Comparison of ENCODE assay signal across 10 cellular contexts in the genomic region with DNA sequence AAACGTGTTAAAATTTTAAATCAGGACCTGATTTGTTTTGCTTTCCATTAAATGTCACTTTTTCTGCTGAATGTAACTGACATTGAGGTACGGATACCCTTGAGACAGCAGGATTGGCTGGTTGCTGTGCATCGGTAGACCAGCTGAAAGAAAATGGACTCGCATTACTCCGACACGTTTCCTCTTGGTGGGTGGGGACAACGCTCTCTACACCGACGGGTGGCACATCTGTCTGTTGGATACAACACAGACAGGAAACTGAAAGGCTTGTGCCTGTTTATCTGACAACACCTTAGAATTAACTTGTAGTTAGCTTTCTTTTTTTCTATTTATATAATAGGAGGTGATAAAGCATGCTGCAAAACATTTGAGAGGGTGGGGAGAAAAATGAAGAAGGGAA. TPM values are rescaled to one million over a fixed set of nuclear protein-coding genes. Genes with fewer than 3 reads are reported as not detected.
DNase-seq lines count a peak whose midpoint lies in the region; ATAC-seq, FAIRE-seq and TF ChIP-seq lines count a peak whose summit lies in the region.
"Had no signal": no experiment of that assay in that cellular context is flagged by ENCODE, and none has a peak within 500 bp of the region (broad histone marks: within the 10 kb centered on the region; RNA-seq: fewer than 3 reads in every experiment).

No MANE protein-coding gene starts in this region.

- no peaks in the 10 kb centered on the region for H3K79me2 ChIP-seq in GM12878 (ENCODE audit: control insufficient read depth, insufficient read depth, low read length)

- in situ Hi-C loops in GM12878 (cut with MboI): no loop called here

- peak overlapping the region; percentile 15 to 87 (median 74) for H3K4me3 Mint-ChIP-seq in CD8-positive, alpha-beta memory T cell
- H3K4me3 Mint-ChIP-seq in activated CD4-positive, alpha-beta T cell treated with anti-CD3 and anti-CD28 coated beads, Interleukin-2, amount 10 ng/mL, durations not matched to agents 24 days and 14 days: peak overlapping the region; percentile 67

- intact Hi-C loops in activated CD4-positive, alpha-beta T cell treated with anti-CD3 and anti-CD28 coated beads, Interleukin-2, amount 10 ng/mL, durations not matched to agents 24 days and 14 days (cut with micrococcal nuclease): loop anchor here (1.0 kb wide), 3 partner anchors 19 to 263 kb away; a partner anchor contains a TSS
- intact Hi-C loops in GM12878 (cut with micrococcal nuclease; ENCODE audit: unreplicated experiment): no loop called here

- BruUV-seq in GM12878 (replicated peaks; lab: Mats Ljungman, UMichigan): no TSS peak

- H3K4me1 Mint-ChIP-seq in CD8-positive, alpha-beta memory T cell: peaks cover 32 to 50% (median 47%) of the 10 kb centered on the region in 3 donors
- peaks cover 40% of the 10 kb centered on the region for H3K4me1 Mint-ChIP-seq in activated CD4-positive, alpha-beta T cell treated with anti-CD3 and anti-CD28 coated beads, Interleukin-2, amount 10 ng/mL, durations not matched to agents 24 days and 14 days

- no peaks in the 10 kb centered on the region for H3K27me3 Mint-ChIP-seq in CD8-positive, alpha-beta memory T cell
- no peaks in the 10 kb centered on the region for H3K27me3 Mint-ChIP-seq in activated CD4-positive, alpha-beta T cell treated with anti-CD3 and anti-CD28 coated beads, Interleukin-2, amount 10 ng/mL, durations not matched to agents 24 days and 14 days

- no peaks in the 10 kb centered on the region for H3K36me3 ChIP-seq in CD8-positive, alpha-beta memory T cell (ENCODE audit: insufficient read depth, low read length)
- H3K36me3 ChIP-seq in GM12878 (ENCODE audit: control insufficient read depth in 2 of 2, insufficient read depth in 2 of 2, low read length in 1 of 2): peaks cover 0 to 7% of the 10 kb centered on the region in 2 experiments; a peak in 2 of 4 replicates

- WGBS in GM12878 (ENCODE audit: insufficient coverage, insufficient replicate concordance, low lambda C conversion rate, missing lambda C conversion rate): 31% methylated on average over 9 of the region's 9 CpGs

- H3K4me1 ChIP-seq in CD8-positive, alpha-beta memory T cell (ENCODE audit: insufficient read depth, low read length): peaks cover 39% of the 10 kb centered on the region
- no peaks in the 10 kb centered on the region for H3K4me1 ChIP-seq in GM12878 (ENCODE audit: control insufficient read depth, insufficient read depth, low read length)
- H3K4me1 ChIP-seq: body of pancreas, right lobe of liver had no signal

- no peaks in the 10 kb centered on the region for H3K9me3 Mint-ChIP-seq in CD8-positive, alpha-beta memory T cell
- no peaks in the 10 kb centered on the region for H3K9me3 Mint-ChIP-seq in activated CD4-positive, alpha-beta T cell treated with anti-CD3 and anti-CD28 coated beads, Interleukin-2, amount 10 ng/mL, durations not matched to agents 24 days and 14 days

- no peaks in the 10 kb centered on the region for H3K27me3 ChIP-seq in CD8-positive, alpha-beta memory T cell (ENCODE audit: insufficient read depth, low read length, poor library complexity, severe bottlenecking)
- no peaks in the 10 kb centered on the region for H3K27me3 ChIP-seq in GM12878 (replicated peaks in 1 of 2; ENCODE audit: control insufficient read depth in 2 of 2, insufficient read depth in 2 of 2, low read length in 1 of 2)
- H3K27me3 ChIP-seq: body of pancreas, right lobe of liver had no signal

- POLR2A ChIA-PET in CD8-positive, alpha-beta memory T cell (lab: Charles Lee): interaction anchor here (0.5 to 2.4 kb wide), 9 partner anchors 8 to 271 kb away, joined by 3 to 24 read pairs (median 4); a partner anchor contains a TSS
- POLR2A ChIA-PET in GM12878 (lab: Charles Lee): no interaction called here

- H3K4me3 ChIP-seq in CD8-positive, alpha-beta memory T cell (ENCODE audit: low read length): peak overlapping the region; percentile 23
- no peak overlapping the region for H3K4me3 ChIP-seq in GM12878
- H3K4me3 ChIP-seq: body of pancreas, right lobe of liver had no signal

- TF ChIP-seq RAD21 in GM12878 (IDR thresholded peaks at IDR 0.05; ENCODE audit: insufficient read depth, low read depth, low read length): no peak

- no peaks in the 10 kb centered on the region for H4K20me1 ChIP-seq in GM12878 (ENCODE audit: control insufficient read depth, insufficient read depth)

- CTCF ChIA-PET in CD8-positive, alpha-beta memory T cell (lab: Charles Lee): interaction anchor here (0.7 to 2.4 kb wide), 6 partner anchors 19 to 262 kb away, joined by 3 to 12 read pairs (median 3); a partner anchor contains a TSS
- CTCF ChIA-PET in GM12878 (lab: Yijun Ruan, JAX): no interaction called here

- H3K36me3 Mint-ChIP-seq in CD8-positive, alpha-beta memory T cell: peaks cover 0 to 53% (median 19%) of the 10 kb centered on the region in 3 donors
- H3K36me3 Mint-ChIP-seq in activated CD4-positive, alpha-beta T cell treated with anti-CD3 and anti-CD28 coated beads, Interleukin-2, amount 10 ng/mL, durations not matched to agents 24 days and 14 days (ENCODE audit: low read depth): peaks cover 48% of the 10 kb centered on the region

- TF ChIP-seq EP300 in GM12878 (IDR thresholded peaks at IDR 0.05; ENCODE audit: borderline replicate concordance in 1 of 2, control insufficient read depth in 1 of 2, low read depth in 2 of 2, low read length in 2 of 2): no peak

- RAD21 ChIA-PET in GM12878 (lab: Charles Lee; ENCODE audit: unreplicated experiment): interaction anchor here (1.6 kb wide), 1 partner anchor 54 kb away, joined by 3 read pairs; no protein-coding TSS in a partner anchor

- DNase-seq in CD8-positive, alpha-beta memory T cell: peak; percentile 61 to 87 (median 71)
- peak; percentile 92 for DNase-seq in activated CD4-positive, alpha-beta T cell treated with anti-CD3 and anti-CD28 coated beads, Interleukin-2, amount 10 ng/mL, durations not matched to agents 24 days and 14 days
- DNase-seq in GM12878 (ENCODE audit: low read depth, low spot score) (no peak), NCI-H510A (lab: John Stamatoyannopoulos, UW) (no peak), SHP77 treated with DMSO at 0.1 percent for 48 hours (lab: John Stamatoyannopoulos, UW) (no peak)
- DNase-seq in stimulated activated CD4-positive, alpha-beta T cell treated with anti-CD3 and anti-CD28 coated beads, Interleukin-1b, Interleukin-23, amount 100 ng/mL, for 4 hours (ENCODE audit: low read depth in 2 of 2): peak; percentile 18 to 41
- DNase-seq: right lobe of liver had no signal

- SMC1A ChIA-PET in GM12878 (lab: Charles Lee; ENCODE audit: uncharacterized antibody, unreplicated experiment): interaction anchor here (0.6 kb wide), 1 partner anchor 191 kb away, joined by 3 read pairs; no protein-coding TSS in a partner anchor

- peak overlapping the region; percentile 91 to 99 (median 96) for H3K27ac Mint-ChIP-seq in CD8-positive, alpha-beta memory T cell
- peak overlapping the region; percentile 81 for H3K27ac Mint-ChIP-seq in activated CD4-positive, alpha-beta T cell treated with anti-CD3 and anti-CD28 coated beads, Interleukin-2, amount 10 ng/mL, durations not matched to agents 24 days and 14 days

- no peak overlapping the region for H2AFZ ChIP-seq in GM12878 (ENCODE audit: control insufficient read depth, low read depth, low read length)

- H3K9ac ChIP-seq in GM12878 (ENCODE audit: control insufficient read depth, insufficient read depth, low read length): no peak overlapping the region

- peak overlapping the region; percentile 73 for H3K27ac ChIP-seq in CD8-positive, alpha-beta memory T cell (ENCODE audit: low read depth, low read length)
- no peak overlapping the region for H3K27ac ChIP-seq in GM12878 (ENCODE audit: control insufficient read depth, insufficient read depth)
- H3K27ac ChIP-seq: body of pancreas, right lobe of liver had no signal

- no peak for FAIRE-seq in GM12878 (lab: Jason Lieb, UNC)

- no peak overlapping the region for H3K4me2 ChIP-seq in GM12878 (ENCODE audit: control insufficient read depth, insufficient read depth)

- ATAC-seq in GM12878 (no peak), HG02870 (IDR thresholded peaks at IDR 0.05; ENCODE audit: unreplicated experiment) (no peak), HG03139 (IDR thresholded peaks at IDR 0.05; ENCODE audit: unreplicated experiment) (no peak)
- ATAC-seq: body of pancreas had no signal

- no peak for TF ChIP-seq CTCF in GM12878 (IDR thresholded peaks at IDR 0.05 in 2 of 3, conservative IDR thresholded peaks at IDR 0.05 in 1 of 3; ENCODE audit: control insufficient read depth in 2 of 3, extremely low read depth in 1 of 3, insufficient read depth in 1 of 3, low read depth in 3 of 3, low read length in 3 of 3)

- TF ChIP-seq POLR2A in GM12878 (IDR thresholded peaks at IDR 0.05; ENCODE audit: low read depth, low read length): peak; percentile 35; the same call in 1 of the 2 replicates

- no peaks in the 10 kb centered on the region for H3K9me3 ChIP-seq in CD8-positive, alpha-beta memory T cell (ENCODE audit: low read length)
- H3K9me3 ChIP-seq in GM12878 (replicated peaks; ENCODE audit: control insufficient read depth, insufficient read depth, low read length): no peaks in the 10 kb centered on the region
- H3K9me3 ChIP-seq: body of pancreas, right lobe of liver had no signal

RNA-seq across cellular contexts. Expression of a gene that starts 19.4 kb away (rescaled TPM):
- 100 to 1,000 TPM; 123 to 126 TPM for total RNA-seq in CD8-positive, alpha-beta memory T cell
- 46.4 TPM for polyA plus RNA-seq in CD8-positive, alpha-beta memory T cell
- total RNA-seq in activated CD4-positive, alpha-beta T cell treated with anti-CD3 and anti-CD28 coated beads, Interleukin-2, amount 10 ng/mL, durations not matched to agents 24 days and 14 days: 106 and 108 TPM in 2 replicates
- total RNA-seq in GM12878 (2013; cell fraction: nucleolus; rRNA removed): 54.6 and 59.8 TPM in 2 replicates
- total RNA-seq in GM12878 (2014; rRNA removed) (31.6 and 33.7 TPM in 2 replicates), GM12878 (2014; rRNA removed; fragmentation: Illumina TruSeq; extraction: Trizol) (32.5 and 34.8 TPM in 2 replicates), GM12878 (2021) (73.4 and 78.5 TPM in 2 replicates)
- polyA plus RNA-seq in GM12878 (2011; ENCODE audit: low read depth): 28.1 TPM
- polyA plus RNA-seq in GM12878 (2011; rRNA removed) (59.5 and 75.6 TPM in 2 replicates), GM12878 (2014; fragmentation: Illumina TruSeq; extraction: Trizol) (56.3 and 76.8 TPM in 2 replicates), GM12878 (2014; fragmentation: Nextera tagmentation; extraction: Ambion mirVana) (100 to 1,000 TPM in 1 of 2 experiments, 10 to 100 TPM in 1; 86.8 to 104 TPM), GM12878 (2014; rRNA removed) (33.4 and 33.5 TPM in 2 replicates), GM12878 (2016; fragmentation: Nextera tagmentation; extraction: Ambion mirVana) (100 to 1,000 TPM; 104 to 117 TPM)
- polyA plus RNA-seq in GM12878 (2011; cell fraction: cytosol; rRNA removed): 39.2 and 42.7 TPM in 2 replicates
- polyA plus RNA-seq in GM12878 (2011; cell fraction: nucleus; rRNA removed): 75.2 and 75.8 TPM in 2 replicates
- polyA plus RNA-seq in GM12878 (2012): 42.2 and 47.8 TPM in 2 replicates
- 62.3 and 88.9 TPM in 2 replicates for polyA minus RNA-seq in GM12878 (2011; rRNA and poly(A)+ RNA removed)
- 10.8 and 18.6 TPM in 2 replicates for polyA minus RNA-seq in GM12878 (2011; cell fraction: cytosol; rRNA and poly(A)+ RNA removed)
- 40.9 and 62.1 TPM in 2 replicates for polyA minus RNA-seq in GM12878 (2011; cell fraction: nucleus; rRNA and poly(A)+ RNA removed)

RNA-seq across cellular contexts. Expression of a gene that starts 19.5 kb away (rescaled TPM):
- total RNA-seq in CD8-positive, alpha-beta memory T cell: 10 to 100 TPM; 39.8 to 40.6 TPM
- polyA plus RNA-seq in CD8-positive, alpha-beta memory T cell: 0.55 TPM
- total RNA-seq in activated CD4-positive, alpha-beta T cell treated with anti-CD3 and anti-CD28 coated beads, Interleukin-2, amount 10 ng/mL, durations not matched to agents 24 days and 14 days: 43.5 and 44.2 TPM in 2 replicates
- total RNA-seq in GM12878 (2013; cell fraction: nucleolus; rRNA removed): 11.0 and 11.8 TPM in 2 replicates
- total RNA-seq in GM12878 (2014; rRNA removed): 32.1 and 33.3 TPM in 2 replicates
- 30.2 and 31.2 TPM in 2 replicates for total RNA-seq in GM12878 (2014; rRNA removed; fragmentation: Illumina TruSeq; extraction: Trizol)
- 24.5 and 27.2 TPM in 2 replicates for total RNA-seq in GM12878 (2021)
- 9.5 TPM for polyA plus RNA-seq in GM12878 (2011; ENCODE audit: low read depth)
- polyA plus RNA-seq in GM12878 (2011; rRNA removed): 27.6 and 31.6 TPM in 2 replicates
- polyA plus RNA-seq in GM12878 (2011; cell fraction: cytosol; rRNA removed): 30.2 and 35.2 TPM in 2 replicates
- 23.2 and 31.7 TPM in 2 replicates for polyA plus RNA-seq in GM12878 (2011; cell fraction: nucleus; rRNA removed)
- 10.0 and 13.6 TPM in 2 replicates for polyA plus RNA-seq in GM12878 (2012)
- polyA plus RNA-seq in GM12878 (2014; fragmentation: Illumina TruSeq; extraction: Trizol): 30.1 and 34.6 TPM in 2 replicates
- 10 to 100 TPM in 1 of 2 experiments, 1 to 10 TPM in 1; 7.7 to 10.3 TPM for polyA plus RNA-seq in GM12878 (2014; fragmentation: Nextera tagmentation; extraction: Ambion mirVana)
- 26.9 and 28.3 TPM in 2 replicates for polyA plus RNA-seq in GM12878 (2014; rRNA removed)
- polyA plus RNA-seq in GM12878 (2016; fragmentation: Nextera tagmentation; extraction: Ambion mirVana): 10 to 100 TPM; 26.7 to 29.0 TPM
- polyA minus RNA-seq in GM12878 (2011; rRNA and poly(A)+ RNA removed): 32.9 and 40.0 TPM in 2 replicates
- 14.3 and 17.8 TPM in 2 replicates for polyA minus RNA-seq in GM12878 (2011; cell fraction: cytosol; rRNA and poly(A)+ RNA removed)
- polyA minus RNA-seq in GM12878 (2011; cell fraction: nucleus; rRNA and poly(A)+ RNA removed): 9.8 and 16.8 TPM in 2 replicates

RNA-seq across cellular contexts. Expression of a gene that starts 57.8 kb away (rescaled TPM):
- 10 to 100 TPM; 46.2 to 47.8 TPM for total RNA-seq in CD8-positive, alpha-beta memory T cell
- 11.0 TPM for polyA plus RNA-seq in CD8-positive, alpha-beta memory T cell
- total RNA-seq in activated CD4-positive, alpha-beta T cell treated with anti-CD3 and anti-CD28 coated beads, Interleukin-2, amount 10 ng/mL, durations not matched to agents 24 days and 14 days: 34.8 and 36.7 TPM in 2 replicates
- 41.1 and 41.7 TPM in 2 replicates for total RNA-seq in GM12878 (2013; cell fraction: nucleolus; rRNA removed)
- 20.2 and 21.1 TPM in 2 replicates for total RNA-seq in GM12878 (2014; rRNA removed)
- total RNA-seq in GM12878 (2014; rRNA removed; fragmentation: Illumina TruSeq; extraction: Trizol): 11.7 and 13.9 TPM in 2 replicates
- 25.1 and 29.4 TPM in 2 replicates for total RNA-seq in GM12878 (2021)
- polyA plus RNA-seq in GM12878 (2011; ENCODE audit: low read depth): 6.2 TPM
- polyA plus RNA-seq in GM12878 (2011; rRNA removed): 4.6 and 8.9 TPM in 2 replicates
- polyA plus RNA-seq in GM12878 (2011; cell fraction: cytosol; rRNA removed): 7.4 and 9.5 TPM in 2 replicates
- 42.5 and 49.3 TPM in 2 replicates for polyA plus RNA-seq in GM12878 (2011; cell fraction: nucleus; rRNA removed)
- 12.9 and 15.0 TPM in 2 replicates for polyA plus RNA-seq in GM12878 (2012)
- polyA plus RNA-seq in GM12878 (2014; fragmentation: Illumina TruSeq; extraction: Trizol): 14.4 and 15.2 TPM in 2 replicates
- 1 to 10 TPM in 1 of 2 experiments, under 1 TPM in 1; 0.90 to 2.2 TPM for polyA plus RNA-seq in GM12878 (2014; fragmentation: Nextera tagmentation; extraction: Ambion mirVana)
- 19.6 and 21.0 TPM in 2 replicates for polyA plus RNA-seq in GM12878 (2014; rRNA removed)
- polyA plus RNA-seq in GM12878 (2016; fragmentation: Nextera tagmentation; extraction: Ambion mirVana): 10 to 100 TPM; 14.6 to 18.8 TPM
- 8.3 and 14.3 TPM in 2 replicates for polyA minus RNA-seq in GM12878 (2011; rRNA and poly(A)+ RNA removed)
- polyA minus RNA-seq in GM12878 (2011; cell fraction: cytosol; rRNA and poly(A)+ RNA removed): 8.8 and 11.2 TPM in 2 replicates
- 24.3 and 37.3 TPM in 2 replicates for polyA minus RNA-seq in GM12878 (2011; cell fraction: nucleus; rRNA and poly(A)+ RNA removed)

Comparison
In these comparisons a context has a peak if more than half of its experiments do, and no peak if none do; other contexts are left out.
1. DNase-seq: peak in CD8-positive, alpha-beta memory T cell (5 of 5), activated CD4-positive, alpha-beta T cell treated with anti-CD3 and anti-CD28 coated beads, Interleukin-2, amount 10 ng/mL, durations not matched to agents 24 days and 14 days (single experiment) and stimulated activated CD4-positive, alpha-beta T cell treated with anti-CD3 and anti-CD28 coated beads, Interleukin-1b, Interleukin-23, amount 100 ng/mL, for 4 hours (2 of 2); none in GM12878 (single experiment), NCI-H510A (single experiment) and SHP77 treated with DMSO at 0.1 percent for 48 hours (single experiment).